Comparison of ENCODE assay signal across 8 cellular contexts in the genomic region with DNA sequence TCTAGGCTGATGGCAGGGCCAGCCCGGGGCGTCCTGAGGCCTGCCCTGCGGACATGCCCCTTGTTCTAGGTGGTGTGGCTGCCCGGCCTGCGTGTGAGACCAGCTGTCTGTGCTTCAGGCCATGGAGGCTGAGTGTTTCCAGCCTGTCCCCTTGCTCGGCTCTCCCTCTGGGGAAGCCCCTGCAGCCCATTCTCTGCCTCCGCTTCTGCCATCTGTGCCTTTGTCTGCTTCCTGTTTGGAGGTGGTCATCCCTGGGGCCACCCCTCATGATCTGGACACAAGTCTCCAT.
A peak's percentile ranks its signal among the peaks of the same experiment; 100 is the strongest.
DNase-seq lines count a peak whose midpoint lies in the region; ATAC-seq and TF ChIP-seq lines count a peak whose summit lies in the region.

No MANE protein-coding gene starts in this region.

- TF ChIP-seq CTCF in C4-2B (conservative IDR thresholded peaks at IDR 0.05) (no peak), hepatocyte (IDR thresholded peaks at IDR 0.05; ENCODE audit: poor library complexity) (no peak), uterus (IDR thresholded peaks at IDR 0.05) (no peak), omental fat pad (IDR thresholded peaks at IDR 0.05) (no peak)

- peak overlapping the region in 3 of 4 donors; percentile 82 to 97 (median 96) for H3K4me3 Mint-ChIP-seq in IgD-negative memory B cell

- TF ChIP-seq POLR2A in uterus (IDR thresholded peaks at IDR 0.05) = no peak

- H4K20me1 ChIP-seq in hepatocyte (ENCODE audit: insufficient read depth, poor library complexity, severe bottlenecking) = no peaks in the 10 kb centered on the region

- H3K9me2 ChIP-seq in hepatocyte (replicated peaks; ENCODE audit: insufficient read depth) = no peaks in the 10 kb centered on the region

- 100% methylated on average over 4 of the region's 7 CpGs for WGBS in hepatocyte (ENCODE audit: low lambda C conversion rate, missing lambda C conversion rate)

- H3K27me3 Mint-ChIP-seq in IgD-negative memory B cell = peaks cover 3% of the 10 kb centered on the region

- H3K27ac ChIP-seq in C4-2B = peak overlapping the region; percentile 34
- peak overlapping the region; percentile 97 for H3K27ac ChIP-seq in hepatocyte
- peak overlapping the region; percentile 93 to 98 for H3K27ac ChIP-seq in uterus

- peak overlapping the region; percentile 96 to 97 (median 97) for H3K27ac Mint-ChIP-seq in IgD-negative memory B cell

- no peaks in the 10 kb centered on the region for H3K36me3 ChIP-seq in hepatocyte (replicated peaks; ENCODE audit: insufficient read depth, low read depth)
- H3K36me3 ChIP-seq in uterus = no peaks in the 10 kb centered on the region

- peak; percentile 14 for ATAC-seq in GM19455 (IDR thresholded peaks at IDR 0.05; ENCODE audit: unreplicated experiment)
- ATAC-seq in omental fat pad (ENCODE audit: low FRiP score) = no peak

- H3K4me3 ChIP-seq in hepatocyte (no peak overlapping the region), uterus (no peak overlapping the region)

- peaks cover 37 to 54% (median 53%) of the 10 kb centered on the region in 3 donors for H3K4me1 Mint-ChIP-seq in IgD-negative memory B cell

- peak overlapping the region; percentile 33 for H3K4me2 ChIP-seq in hepatocyte

- no peak for DNase-seq in hepatocyte (ENCODE audit: low spot score)
- DNase-seq in uterus = no peak
- no peak for DNase-seq in NCI-H82 treated with DMSO at 0.1 percent for 48 hours (lab: John Stamatoyannopoulos, UW; ENCODE audit: unreplicated experiment)
- no peak for DNase-seq in COLO668 (lab: John Stamatoyannopoulos, UW; ENCODE audit: unreplicated experiment)
- no peak for DNase-seq in omental fat pad (ENCODE audit: low spot score)

- no peaks in the 10 kb centered on the region for H3K9me3 ChIP-seq in hepatocyte (ENCODE audit: low read depth)
- H3K9me3 ChIP-seq in uterus = no peaks in the 10 kb centered on the region

- intact Hi-C loops in uterus (cut with DNase I; ENCODE audit: low total_unique reads) = loop anchor here (5.0 kb wide), 1 partner anchor 102 kb away; no protein-coding TSS in a partner anchor

- peaks cover 3% of the 10 kb centered on the region for H3K36me3 Mint-ChIP-seq in IgD-negative memory B cell

- peaks cover 0 to 2% (median 2%) of the 10 kb centered on the region in 3 donors for H3K9me3 Mint-ChIP-seq in IgD-negative memory B cell

- H3K4me1 ChIP-seq in hepatocyte (ENCODE audit: insufficient read depth) (peaks cover 63% of the 10 kb centered on the region), uterus (peaks cover 19 to 31% of the 10 kb centered on the region in 2 donors)

- no peak overlapping the region for H2AFZ ChIP-seq in hepatocyte

- H3K27me3 ChIP-seq in hepatocyte = no peaks in the 10 kb centered on the region
- no peaks in the 10 kb centered on the region for H3K27me3 ChIP-seq in uterus

- H3K79me2 ChIP-seq in hepatocyte = peaks cover 88% of the 10 kb centered on the region

Comparison
In these comparisons a context has a peak if more than half of its experiments do, and no peak if none do; other contexts are left out.
1. H3K27ac ChIP-seq: peak in every context shown above with its lines; median percentile 97 in hepatocyte; 96 in uterus; 34 in C4-2B.